ENCODE assay signal across 15 cellular contexts in the genomic region with DNA sequence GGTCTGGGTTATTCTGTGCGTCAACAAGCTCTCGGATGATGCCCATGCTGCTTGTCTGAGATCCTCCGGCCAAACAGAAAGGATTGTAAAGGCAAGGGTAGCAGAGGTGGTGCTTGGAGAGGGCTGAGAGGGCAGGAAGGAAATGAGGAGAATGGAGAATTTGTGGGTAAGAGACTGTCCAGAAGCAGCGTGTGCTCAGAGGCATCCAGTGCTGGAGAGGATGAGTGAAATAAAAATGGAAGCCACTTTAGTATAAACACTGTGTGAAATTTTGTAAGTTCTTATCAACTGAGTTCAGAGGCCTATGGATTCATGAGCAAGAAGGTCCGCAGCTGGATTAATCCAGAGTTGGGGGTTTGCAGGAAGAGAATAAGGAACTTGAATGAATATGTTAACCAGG.
"Had no signal": no experiment of that assay in that cellular context is flagged by ENCODE, and none has a peak within 500 bp of the region (broad histone marks: within the 10 kb centered on the region; RNA-seq: fewer than 3 reads in every experiment).

No MANE protein-coding gene starts in this region.

- H3K36me3 Mint-ChIP-seq: natural killer cell had no signal

- H3K4me1 Mint-ChIP-seq: natural killer cell had no signal

- H3K9me3 Mint-ChIP-seq: stimulated activated naive CD8-positive, alpha-beta T cell treated with anti-CD3 and anti-CD28 coated beads, Interleukin-15, Interleukin-2, amounts not matched to agents 100 ng/mL and 50 ng/mL, for 24 hours had no signal

- ATAC-seq: natural killer cell had no signal

- H3K27ac Mint-ChIP-seq: natural killer cell; stimulated activated naive CD8-positive, alpha-beta T cell treated with anti-CD3 and anti-CD28 coated beads, Interleukin-15, Interleukin-2, amounts not matched to agents 100 ng/mL and 50 ng/mL, for 24 hours had no signal

- H3K4me3 ChIP-seq: right atrium auricular region, suprapubic skin, upper lobe of left lung had no signal

- H3K27me3 ChIP-seq: right atrium auricular region, suprapubic skin, upper lobe of left lung had no signal

- DNase-seq: activated CD4-positive, CD25-positive, alpha-beta regulatory T cell treated with anti-CD3 and anti-CD28 coated beads, Interleukin-2, amount 50 U/mL, for 72 hours; activated naive CD4-positive, alpha-beta T cell treated with Interleukin-2 at 50 U/mL for 16 hours; activated T-cell treated with anti-CD3 and anti-CD28 coated beads for 4 hours; aorta; dermis blood vessel endothelial cell; erythroblast; hippocampal formation; natural killer cell; nucleus accumbens; T-helper 1 cell; upper lobe of left lung had no signal

- H3K9me3 ChIP-seq: right atrium auricular region, suprapubic skin, upper lobe of left lung had no signal

- H3K4me3 Mint-ChIP-seq: natural killer cell; stimulated activated naive CD8-positive, alpha-beta T cell treated with anti-CD3 and anti-CD28 coated beads, Interleukin-15, Interleukin-2, amounts not matched to agents 100 ng/mL and 50 ng/mL, for 24 hours had no signal

- H3K27me3 Mint-ChIP-seq: progenitor cell of endocrine pancreas had no signal

- H3K27ac ChIP-seq: right atrium auricular region, suprapubic skin, upper lobe of left lung had no signal
